13 cellular contexts compared by ENCODE assay signal in the genomic region with DNA sequence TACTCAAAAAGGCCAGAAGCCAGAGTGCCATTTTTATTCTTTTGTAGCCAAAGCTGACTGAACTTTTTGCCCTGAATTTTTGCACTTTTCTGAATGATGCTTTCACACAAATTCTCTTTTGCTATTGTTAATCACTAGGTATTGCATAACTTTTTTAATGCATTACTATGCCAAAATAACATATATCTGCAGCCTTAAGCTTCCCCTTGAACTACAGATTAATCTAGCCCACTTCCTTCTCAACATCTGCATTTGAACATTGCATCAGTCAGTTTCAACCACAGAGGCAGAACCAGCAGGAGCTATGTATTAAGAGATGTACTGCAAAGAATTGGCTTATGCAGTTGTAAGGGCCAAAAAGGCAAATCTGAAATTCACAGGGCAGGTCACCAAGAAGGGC.
DNase-seq lines count a peak whose midpoint lies in the region; ATAC-seq and TF ChIP-seq lines count a peak whose summit lies in the region.
"Had no signal": no experiment of that assay in that cellular context is flagged by ENCODE, and none has a peak within 500 bp of the region (broad histone marks: within the 10 kb centered on the region; RNA-seq: fewer than 3 reads in every experiment).

No MANE protein-coding gene starts in this region.

- H3K4me3 Mint-ChIP-seq in activated T-helper 2 cell treated with anti-CD3 and anti-CD28 coated beads, Interferon-gamma antibody, Interleukin-2, Interleukin-4, amounts not matched to agents 10 μg/mL and 5 μg/mL and 100 μg/mL, durations not matched to agents 14 hours and 24 hours and 36 hours (ENCODE audit: low read depth), result no peak overlapping the region
- H3K4me3 Mint-ChIP-seq: T-helper 1 cell treated with Interleukin-12 subunit alpha and Interleukin-12 subunit beta and Interleukin-4 antibody, amounts not matched to agents 30 μg/mL and 1 μg/mL, for 36 hours had no signal

- no peaks in the 10 kb centered on the region for H3K27me3 Mint-ChIP-seq in activated T-helper 2 cell treated with anti-CD3 and anti-CD28 coated beads, Interferon-gamma antibody, Interleukin-2, Interleukin-4, amounts not matched to agents 10 μg/mL and 5 μg/mL and 100 μg/mL, durations not matched to agents 14 hours and 24 hours and 36 hours (ENCODE audit: low read depth)

- no peaks in the 10 kb centered on the region for H3K36me3 Mint-ChIP-seq in activated T-helper 2 cell treated with anti-CD3 and anti-CD28 coated beads, Interferon-gamma antibody, Interleukin-2, Interleukin-4, amounts not matched to agents 10 μg/mL and 5 μg/mL and 100 μg/mL, durations not matched to agents 14 hours and 24 hours and 36 hours (ENCODE audit: low read depth)

- intact Hi-C loops in activated T-helper 2 cell treated with anti-CD3 and anti-CD28 coated beads, Interferon-gamma antibody, Interleukin-2, Interleukin-4, amounts not matched to agents 10 μg/mL and 5 μg/mL and 100 μg/mL, durations not matched to agents 14 hours and 24 hours and 36 hours (cut with micrococcal nuclease), result no loop called here

- in situ Hi-C loops in GM13976 (cut with MboI; ENCODE audit: low sequenced_read_pairs, unreplicated experiment), result no loop called here

- TF ChIP-seq CTCF in choroid plexus epithelial cell (conservative IDR thresholded peaks at IDR 0.05; ENCODE audit: low read depth, low read length), result no peak
- TF ChIP-seq CTCF in GM13976 (IDR thresholded peaks at IDR 0.05; ENCODE audit: borderline replicate concordance, control extremely low read depth, extremely low read depth, insufficient read depth, missing control alignments), result no peak

- no peak overlapping the region for H3K4me3 ChIP-seq in choroid plexus epithelial cell (ENCODE audit: low read depth, low read length)
- H3K4me3 ChIP-seq: MG63 had no signal

- H3K27ac Mint-ChIP-seq in activated T-helper 2 cell treated with anti-CD3 and anti-CD28 coated beads, Interferon-gamma antibody, Interleukin-2, Interleukin-4, amounts not matched to agents 10 μg/mL and 5 μg/mL and 100 μg/mL, durations not matched to agents 14 hours and 24 hours and 36 hours, result no peak overlapping the region
- H3K27ac Mint-ChIP-seq: T-helper 1 cell treated with Interleukin-12 subunit alpha and Interleukin-12 subunit beta and Interleukin-4 antibody, amounts not matched to agents 30 μg/mL and 1 μg/mL, for 36 hours had no signal

- no peaks in the 10 kb centered on the region for H3K9me3 Mint-ChIP-seq in activated T-helper 2 cell treated with anti-CD3 and anti-CD28 coated beads, Interferon-gamma antibody, Interleukin-2, Interleukin-4, amounts not matched to agents 10 μg/mL and 5 μg/mL and 100 μg/mL, durations not matched to agents 14 hours and 24 hours and 36 hours
- H3K9me3 Mint-ChIP-seq: T-helper 1 cell treated with Interleukin-12 subunit alpha and Interleukin-12 subunit beta and Interleukin-4 antibody, amounts not matched to agents 30 μg/mL and 1 μg/mL, for 36 hours had no signal

- H3K9me3 ChIP-seq in KOPT-K1 (ENCODE audit: insufficient read depth, low read length, poor library complexity, severe bottlenecking), result no peaks in the 10 kb centered on the region
- H3K9me3 ChIP-seq: MG63 had no signal

- H3K27ac ChIP-seq in KOPT-K1 (ENCODE audit: low read depth, low read length, poor library complexity, severe bottlenecking), result peak overlapping the region; percentile 45

- DNase-seq in choroid plexus epithelial cell (ENCODE audit: low read depth) (peak; percentile 81), GM13976 (ENCODE audit: low spot score) (no peak), epidermal melanocyte (ENCODE audit: insufficient read length, low spot score) (no peak), NCI-H2107 (lab: John Stamatoyannopoulos, UW) (no peak)
- no peak for DNase-seq in activated T-helper 2 cell treated with anti-CD3 and anti-CD28 coated beads, Interferon-gamma antibody, Interleukin-2, Interleukin-4, amounts not matched to agents 10 μg/mL and 5 μg/mL and 100 μg/mL, durations not matched to agents 14 hours and 24 hours and 36 hours (ENCODE audit: low spot score)
- DNase-seq: COR-L47, MG63, NCI-H748 treated with DMSO at 0.1 percent for 48 hours, small intestine had no signal

- no peaks in the 10 kb centered on the region for H3K36me3 ChIP-seq in KOPT-K1 (ENCODE audit: insufficient read depth, low read length)
- H3K36me3 ChIP-seq: MG63 had no signal

- ATAC-seq in GM18868 (IDR thresholded peaks at IDR 0.05; ENCODE audit: unreplicated experiment), result peak; percentile 45
- ATAC-seq in HG02678 (IDR thresholded peaks at IDR 0.05; ENCODE audit: unreplicated experiment), result peak; percentile 52

- peaks cover 6% of the 10 kb centered on the region for H3K4me1 Mint-ChIP-seq in activated T-helper 2 cell treated with anti-CD3 and anti-CD28 coated beads, Interferon-gamma antibody, Interleukin-2, Interleukin-4, amounts not matched to agents 10 μg/mL and 5 μg/mL and 100 μg/mL, durations not matched to agents 14 hours and 24 hours and 36 hours (ENCODE audit: low read depth)
